In genomic region chr5:122192883-122193496, GRCh38 we compare ENCODE assay signal across 8 cellular contexts.
DNase-seq lines count a peak whose midpoint lies in the region; ATAC-seq and TF ChIP-seq lines count a peak whose summit lies in the region.

No MANE protein-coding gene starts in this region.

- no peak overlapping the region for H4K8ac ChIP-seq in trophoblast cell (ENCODE audit: low read depth, low read length)

- CTCF ChIA-PET in activated CD4-positive, alpha-beta memory T cell treated with anti-CD3 and anti-CD28 coated beads for 36 hours (lab: Charles Lee), result no interaction called here

- H3K18ac ChIP-seq in trophoblast cell (ENCODE audit: low read length), result no peak overlapping the region

- no peak overlapping the region for H3K4me3 Mint-ChIP-seq in activated CD4-positive, alpha-beta memory T cell treated with anti-CD3 and anti-CD28 coated beads for 36 hours

- no peak overlapping the region for H2BK5ac ChIP-seq in trophoblast cell (ENCODE audit: low read depth, low read length, poor library complexity)

- no peaks in the 10 kb centered on the region for H3K9me3 Mint-ChIP-seq in activated CD4-positive, alpha-beta memory T cell treated with anti-CD3 and anti-CD28 coated beads for 36 hours

- ATAC-seq in GM18519 (IDR thresholded peaks at IDR 0.05; ENCODE audit: low FRiP score, unreplicated experiment), result peak; percentile 81
- peak; percentile 79 for ATAC-seq in HG02938 (IDR thresholded peaks at IDR 0.05; ENCODE audit: unreplicated experiment)

- no peak overlapping the region for H3K23ac ChIP-seq in trophoblast cell (ENCODE audit: low read length)

- DNase-seq in BE2C (peak; percentile 55), NCI-H1417 treated with DMSO at 0.1 percent for 48 hours (lab: John Stamatoyannopoulos, UW) (peak; percentile 5), SW 1271 (lab: John Stamatoyannopoulos, UW) (peak; percentile 5 to 63), fibroblast of the conjunctiva (ENCODE audit: low read depth) (peak; percentile 57), trophoblast cell (peak; percentile 26 to 82)
- DNase-seq in activated CD4-positive, alpha-beta memory T cell treated with anti-CD3 and anti-CD28 coated beads for 36 hours, result no peak

- H3K14ac ChIP-seq in trophoblast cell (ENCODE audit: low read length), result no peak overlapping the region

- H3K36me3 Mint-ChIP-seq in activated CD4-positive, alpha-beta memory T cell treated with anti-CD3 and anti-CD28 coated beads for 36 hours, result no peaks in the 10 kb centered on the region

- H2BK12ac ChIP-seq in trophoblast cell (ENCODE audit: low read length), result no peak overlapping the region

- H2AFZ ChIP-seq in trophoblast cell (ENCODE audit: insufficient read depth, low read length, poor library complexity), result no peak overlapping the region

- H3K27ac Mint-ChIP-seq in activated CD4-positive, alpha-beta memory T cell treated with anti-CD3 and anti-CD28 coated beads for 36 hours, result no peak overlapping the region

- H3K9ac ChIP-seq in trophoblast cell (ENCODE audit: low read length), result no peak overlapping the region

- no CpG with 5 or more reads among the region's 4 CpGs for WGBS in trophoblast cell (ENCODE audit: extremely low coverage, insufficient coverage, insufficient read length)

- H3K36me3 ChIP-seq in BE2C (no peaks in the 10 kb centered on the region), trophoblast cell (ENCODE audit: control insufficient read depth in 1 of 2, insufficient read depth in 2 of 2, low read length in 2 of 2) (no peaks in the 10 kb centered on the region)

- no peaks in the 10 kb centered on the region for H3K79me2 ChIP-seq in trophoblast cell (ENCODE audit: control insufficient read depth, insufficient read depth, low read length, poor library complexity)

- POLR2A ChIA-PET in activated CD4-positive, alpha-beta memory T cell treated with anti-CD3 and anti-CD28 coated beads for 36 hours (lab: Charles Lee), result no interaction called here

- H3K27me3 ChIP-seq in BE2C (no peaks in the 10 kb centered on the region), trophoblast cell (ENCODE audit: insufficient read depth, low read length) (no peaks in the 10 kb centered on the region)

- no peak overlapping the region for H4K12ac ChIP-seq in trophoblast cell (ENCODE audit: low read depth, low read length)

- H2BK120ac ChIP-seq in trophoblast cell (ENCODE audit: insufficient read depth, low read length, poor library complexity), result no peak overlapping the region

- peaks cover 3% of the 10 kb centered on the region for H3K79me1 ChIP-seq in trophoblast cell (ENCODE audit: low read length)

- intact Hi-C loops in activated CD4-positive, alpha-beta memory T cell treated with anti-CD3 and anti-CD28 coated beads for 36 hours (cut with micrococcal nuclease), result loop anchor here (1.0 to 5.0 kb wide), 2 partner anchors 222 to 1174 kb away; no protein-coding TSS in a partner anchor

- H2AK5ac ChIP-seq in trophoblast cell (ENCODE audit: low read length), result no peak overlapping the region

- H3K9me3 ChIP-seq in BE2C (no peaks in the 10 kb centered on the region), trophoblast cell (ENCODE audit: insufficient read depth, low read depth, low read length) (no peaks in the 10 kb centered on the region)

- no peak overlapping the region for H3K4me3 ChIP-seq in BE2C (ENCODE audit: low read depth, low read length)
- no peak overlapping the region for H3K4me3 ChIP-seq in trophoblast cell (ENCODE audit: low read depth, low read length)

- no peak overlapping the region for H3K27ac ChIP-seq in trophoblast cell (ENCODE audit: low read depth, low read length)

- no peak overlapping the region for H3K4me2 ChIP-seq in trophoblast cell (ENCODE audit: low read length)

- H3K4me1 ChIP-seq in BE2C, result peaks cover 5% of the 10 kb centered on the region
- peaks cover 3 to 5% of the 10 kb centered on the region in 2 experiments for H3K4me1 ChIP-seq in trophoblast cell (ENCODE audit: control insufficient read depth in 1 of 2, insufficient read depth in 2 of 2, low read length in 2 of 2)

- TF ChIP-seq CTCF in BE2C (IDR thresholded peaks at IDR 0.05; ENCODE audit: low read depth, low read length), result peak; percentile 63

- H3K27me3 Mint-ChIP-seq in activated CD4-positive, alpha-beta memory T cell treated with anti-CD3 and anti-CD28 coated beads for 36 hours, result peaks cover 5% of the 10 kb centered on the region

- H4K91ac ChIP-seq in trophoblast cell (ENCODE audit: low read depth, low read length), result no peak overlapping the region

- H3K4ac ChIP-seq in trophoblast cell (ENCODE audit: low read depth, low read length), result no peak overlapping the region

- H3K4me1 Mint-ChIP-seq in activated CD4-positive, alpha-beta memory T cell treated with anti-CD3 and anti-CD28 coated beads for 36 hours (ENCODE audit: low read depth), result no peaks in the 10 kb centered on the region
